In the genomic region with DNA sequence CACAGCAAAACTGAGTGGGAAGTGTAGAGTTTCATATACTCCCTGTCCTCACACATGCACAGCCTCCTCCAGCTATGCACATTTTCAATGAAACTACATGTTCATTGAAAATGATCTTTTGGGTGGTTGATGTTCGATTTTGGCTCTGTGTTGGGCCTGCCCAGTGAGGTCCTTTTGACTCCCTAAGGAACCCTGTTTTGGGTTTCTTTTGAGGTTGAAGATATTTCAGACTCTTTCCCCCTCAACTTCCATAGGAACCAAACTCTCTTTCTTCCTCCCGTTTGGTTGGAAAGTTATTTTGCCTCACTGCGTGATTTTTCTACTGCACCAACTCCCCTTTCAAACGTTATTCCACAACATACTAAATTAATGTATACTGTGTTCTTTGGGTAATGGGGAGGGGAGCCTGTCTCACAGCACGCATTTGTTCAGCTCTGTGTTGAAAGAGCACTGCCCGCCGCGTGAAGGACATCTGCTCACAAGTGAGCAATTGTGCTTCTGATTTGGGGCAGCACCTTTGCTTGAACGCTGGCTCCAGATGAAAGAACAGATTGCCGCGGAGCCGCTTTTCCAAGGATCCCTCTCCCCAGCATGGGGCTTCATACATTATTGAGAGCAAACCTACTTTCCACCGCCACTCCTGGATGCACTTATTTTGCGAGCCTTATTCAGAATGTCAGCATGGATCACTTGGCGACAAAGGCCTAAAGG, we compare ENCODE assay signal across 1 cellular context.
A peak's percentile ranks its signal among the peaks of the same experiment; 100 is the strongest.
TF ChIP-seq lines count a peak whose summit lies in the region.

No MANE protein-coding gene starts in this region.

TF ChIP-seq in HepG2, 621 proteins besides CTCF, POLR2A, EP300 and RAD21 (continued from another document and continues in another):
- TF ChIP-seq, protein P1, sequence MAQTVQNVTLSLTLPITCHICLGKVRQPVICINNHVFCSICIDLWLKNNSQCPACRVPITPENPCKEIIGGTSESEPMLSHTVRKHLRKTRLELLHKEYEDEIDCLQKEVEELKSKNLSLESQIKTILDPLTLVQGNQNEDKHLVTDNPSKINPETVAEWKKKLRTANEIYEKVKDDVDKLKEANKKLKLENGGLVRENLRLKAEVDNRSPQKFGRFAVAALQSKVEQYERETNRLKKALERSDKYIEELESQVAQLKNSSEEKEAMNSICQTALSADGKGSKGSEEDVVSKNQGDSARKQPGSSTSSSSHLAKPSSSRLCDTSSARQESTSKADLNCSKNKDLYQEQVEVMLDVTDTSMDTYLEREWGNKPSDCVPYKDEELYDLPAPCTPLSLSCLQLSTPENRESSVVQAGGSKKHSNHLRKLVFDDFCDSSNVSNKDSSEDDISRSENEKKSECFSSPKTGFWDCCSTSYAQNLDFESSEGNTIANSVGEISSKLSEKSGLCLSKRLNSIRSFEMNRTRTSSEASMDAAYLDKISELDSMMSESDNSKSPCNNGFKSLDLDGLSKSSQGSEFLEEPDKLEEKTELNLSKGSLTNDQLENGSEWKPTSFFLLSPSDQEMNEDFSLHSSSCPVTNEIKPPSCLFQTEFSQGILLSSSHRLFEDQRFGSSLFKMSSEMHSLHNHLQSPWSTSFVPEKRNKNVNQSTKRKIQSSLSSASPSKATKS (CRISPR knock-in tag; IDR thresholded peaks at IDR 0.05) = no peak; the same call in 1 of the 2 replicates
- TF ChIP-seq ZNF569 (CRISPR knock-in tag; IDR thresholded peaks at IDR 0.05; ENCODE audit: borderline replicate concordance) (no peak), SALL2 (CRISPR knock-in tag; IDR thresholded peaks at IDR 0.05) (peak; percentile 48; the same call in 1 of the 2 replicates), DRAP1 (CRISPR knock-in tag; IDR thresholded peaks at IDR 0.05) (peak; percentile 59), ISX (CRISPR knock-in tag; conservative IDR thresholded peaks at IDR 0.05) (no peak), ZNF10 (CRISPR knock-in tag; IDR thresholded peaks at IDR 0.05; ENCODE audit: borderline replicate concordance, low read depth) (no peak), ZKSCAN1 (IDR thresholded peaks at IDR 0.05; ENCODE audit: low read length) (0 out of 2 replicates have a peak, but pooled peaks have one; percentile 42), HMGA1 (CRISPR knock-in tag; conservative IDR thresholded peaks at IDR 0.05) (no peak), GTF2F1 (IDR thresholded peaks at IDR 0.05; ENCODE audit: low read length) (no peak), NFKBIZ (CRISPR knock-in tag; IDR thresholded peaks at IDR 0.05) (peak; percentile 98), MIER2 (CRISPR knock-in tag; IDR thresholded peaks at IDR 0.05) (no peak; the same call in 1 of the 2 replicates), KLF16 (CRISPR knock-in tag; IDR thresholded peaks at IDR 0.05) (0 out of 4 replicates have a peak, but pooled peaks of 1 of the 2 experiments have one; percentile 53), BRF2 (CRISPR knock-in tag; IDR thresholded peaks at IDR 0.05) (no peak), SMYD3 (CRISPR knock-in tag; IDR thresholded peaks at IDR 0.05) (no peak), PHF5A (CRISPR knock-in tag; IDR thresholded peaks at IDR 0.05; ENCODE audit: low read depth, unreplicated experiment) (peak; percentile 40), SIN3B (IDR thresholded peaks at IDR 0.05; ENCODE audit: low read length) (no peak), ARNT (IDR thresholded peaks at IDR 0.05) (no peak), ZNF597 (CRISPR knock-in tag; IDR thresholded peaks at IDR 0.05) (no peak), MBNL3 (CRISPR knock-in tag; conservative IDR thresholded peaks at IDR 0.05) (no peak), SNRNP70 (IDR thresholded peaks at IDR 0.05; ENCODE audit: low read depth, low read length) (no peak), MAF1 (CRISPR knock-in tag; IDR thresholded peaks at IDR 0.05; ENCODE audit: borderline replicate concordance) (0 out of 2 replicates have a peak, but pooled peaks have one; percentile 45), CENPX (CRISPR knock-in tag; IDR thresholded peaks at IDR 0.05) (no peak), SALL1 (CRISPR knock-in tag; IDR thresholded peaks at IDR 0.05) (peak; percentile 99), JARID2 (CRISPR knock-in tag; IDR thresholded peaks at IDR 0.05; ENCODE audit: insufficient replicate concordance) (no peak), U2AF1 (optimal IDR thresholded peaks at IDR 0.05; ENCODE audit: low read depth, low read length) (no peak), ZBTB7B (CRISPR knock-in tag; IDR thresholded peaks at IDR 0.05) (peak; percentile 64), TSC22D2 (CRISPR knock-in tag; IDR thresholded peaks at IDR 0.05; ENCODE audit: borderline replicate concordance) (0 out of 2 replicates have a peak, but pooled peaks have one; percentile 14)
- TF ChIP-seq, protein P2, sequence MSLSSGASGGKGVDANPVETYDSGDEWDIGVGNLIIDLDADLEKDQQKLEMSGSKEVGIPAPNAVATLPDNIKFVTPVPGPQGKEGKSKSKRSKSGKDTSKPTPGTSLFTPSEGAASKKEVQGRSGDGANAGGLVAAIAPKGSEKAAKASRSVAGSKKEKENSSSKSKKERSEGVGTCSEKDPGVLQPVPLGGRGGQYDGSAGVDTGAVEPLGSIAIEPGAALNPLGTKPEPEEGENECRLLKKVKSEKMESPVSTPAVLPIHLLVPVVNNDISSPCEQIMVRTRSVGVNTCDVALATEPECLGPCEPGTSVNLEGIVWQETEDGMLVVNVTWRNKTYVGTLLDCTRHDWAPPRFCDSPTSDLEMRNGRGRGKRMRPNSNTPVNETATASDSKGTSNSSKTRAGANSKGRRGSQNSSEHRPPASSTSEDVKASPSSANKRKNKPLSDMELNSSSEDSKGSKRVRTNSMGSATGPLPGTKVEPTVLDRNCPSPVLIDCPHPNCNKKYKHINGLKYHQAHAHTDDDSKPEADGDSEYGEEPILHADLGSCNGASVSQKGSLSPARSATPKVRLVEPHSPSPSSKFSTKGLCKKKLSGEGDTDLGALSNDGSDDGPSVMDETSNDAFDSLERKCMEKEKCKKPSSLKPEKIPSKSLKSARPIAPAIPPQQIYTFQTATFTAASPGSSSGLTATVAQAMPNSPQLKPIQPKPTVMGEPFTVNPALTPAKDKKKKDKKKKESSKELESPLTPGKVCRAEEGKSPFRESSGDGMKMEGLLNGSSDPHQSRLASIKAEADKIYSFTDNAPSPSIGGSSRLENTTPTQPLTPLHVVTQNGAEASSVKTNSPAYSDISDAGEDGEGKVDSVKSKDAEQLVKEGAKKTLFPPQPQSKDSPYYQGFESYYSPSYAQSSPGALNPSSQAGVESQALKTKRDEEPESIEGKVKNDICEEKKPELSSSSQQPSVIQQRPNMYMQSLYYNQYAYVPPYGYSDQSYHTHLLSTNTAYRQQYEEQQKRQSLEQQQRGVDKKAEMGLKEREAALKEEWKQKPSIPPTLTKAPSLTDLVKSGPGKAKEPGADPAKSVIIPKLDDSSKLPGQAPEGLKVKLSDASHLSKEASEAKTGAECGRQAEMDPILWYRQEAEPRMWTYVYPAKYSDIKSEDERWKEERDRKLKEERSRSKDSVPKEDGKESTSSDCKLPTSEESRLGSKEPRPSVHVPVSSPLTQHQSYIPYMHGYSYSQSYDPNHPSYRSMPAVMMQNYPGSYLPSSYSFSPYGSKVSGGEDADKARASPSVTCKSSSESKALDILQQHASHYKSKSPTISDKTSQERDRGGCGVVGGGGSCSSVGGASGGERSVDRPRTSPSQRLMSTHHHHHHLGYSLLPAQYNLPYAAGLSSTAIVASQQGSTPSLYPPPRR (CRISPR knock-in tag; IDR thresholded peaks at IDR 0.05; ENCODE audit: borderline replicate concordance) = peak; percentile 89; the same call in 1 of the 2 replicates
- TF ChIP-seq, protein P3, sequence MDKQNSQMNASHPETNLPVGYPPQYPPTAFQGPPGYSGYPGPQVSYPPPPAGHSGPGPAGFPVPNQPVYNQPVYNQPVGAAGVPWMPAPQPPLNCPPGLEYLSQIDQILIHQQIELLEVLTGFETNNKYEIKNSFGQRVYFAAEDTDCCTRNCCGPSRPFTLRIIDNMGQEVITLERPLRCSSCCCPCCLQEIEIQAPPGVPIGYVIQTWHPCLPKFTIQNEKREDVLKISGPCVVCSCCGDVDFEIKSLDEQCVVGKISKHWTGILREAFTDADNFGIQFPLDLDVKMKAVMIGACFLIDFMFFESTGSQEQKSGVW (CRISPR knock-in tag; IDR thresholded peaks at IDR 0.05; ENCODE audit: borderline replicate concordance) = no peak
- TF ChIP-seq, protein P4, sequence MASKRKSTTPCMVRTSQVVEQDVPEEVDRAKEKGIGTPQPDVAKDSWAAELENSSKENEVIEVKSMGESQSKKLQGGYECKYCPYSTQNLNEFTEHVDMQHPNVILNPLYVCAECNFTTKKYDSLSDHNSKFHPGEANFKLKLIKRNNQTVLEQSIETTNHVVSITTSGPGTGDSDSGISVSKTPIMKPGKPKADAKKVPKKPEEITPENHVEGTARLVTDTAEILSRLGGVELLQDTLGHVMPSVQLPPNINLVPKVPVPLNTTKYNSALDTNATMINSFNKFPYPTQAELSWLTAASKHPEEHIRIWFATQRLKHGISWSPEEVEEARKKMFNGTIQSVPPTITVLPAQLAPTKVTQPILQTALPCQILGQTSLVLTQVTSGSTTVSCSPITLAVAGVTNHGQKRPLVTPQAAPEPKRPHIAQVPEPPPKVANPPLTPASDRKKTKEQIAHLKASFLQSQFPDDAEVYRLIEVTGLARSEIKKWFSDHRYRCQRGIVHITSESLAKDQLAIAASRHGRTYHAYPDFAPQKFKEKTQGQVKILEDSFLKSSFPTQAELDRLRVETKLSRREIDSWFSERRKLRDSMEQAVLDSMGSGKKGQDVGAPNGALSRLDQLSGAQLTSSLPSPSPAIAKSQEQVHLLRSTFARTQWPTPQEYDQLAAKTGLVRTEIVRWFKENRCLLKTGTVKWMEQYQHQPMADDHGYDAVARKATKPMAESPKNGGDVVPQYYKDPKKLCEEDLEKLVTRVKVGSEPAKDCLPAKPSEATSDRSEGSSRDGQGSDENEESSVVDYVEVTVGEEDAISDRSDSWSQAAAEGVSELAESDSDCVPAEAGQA (IDR thresholded peaks at IDR 0.05; ENCODE audit: low read depth) = no peak
- TF ChIP-seq, protein P4 (CRISPR knock-in tag; IDR thresholded peaks at IDR 0.05; ENCODE audit: borderline replicate concordance) = no peak
- TF ChIP-seq, protein P5, sequence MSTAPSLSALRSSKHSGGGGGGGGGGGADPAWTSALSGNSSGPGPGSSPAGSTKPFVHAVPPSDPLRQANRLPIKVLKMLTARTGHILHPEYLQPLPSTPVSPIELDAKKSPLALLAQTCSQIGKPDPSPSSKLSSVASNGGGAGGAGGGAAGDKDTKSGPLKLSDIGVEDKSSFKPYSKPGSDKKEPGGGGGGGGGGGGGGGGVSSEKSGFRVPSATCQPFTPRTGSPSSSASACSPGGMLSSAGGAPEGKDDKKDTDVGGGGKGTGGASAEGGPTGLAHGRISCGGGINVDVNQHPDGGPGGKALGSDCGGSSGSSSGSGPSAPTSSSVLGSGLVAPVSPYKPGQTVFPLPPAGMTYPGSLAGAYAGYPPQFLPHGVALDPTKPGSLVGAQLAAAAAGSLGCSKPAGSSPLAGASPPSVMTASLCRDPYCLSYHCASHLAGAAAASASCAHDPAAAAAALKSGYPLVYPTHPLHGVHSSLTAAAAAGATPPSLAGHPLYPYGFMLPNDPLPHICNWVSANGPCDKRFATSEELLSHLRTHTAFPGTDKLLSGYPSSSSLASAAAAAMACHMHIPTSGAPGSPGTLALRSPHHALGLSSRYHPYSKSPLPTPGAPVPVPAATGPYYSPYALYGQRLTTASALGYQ (CRISPR knock-in tag; IDR thresholded peaks at IDR 0.05) = peak; percentile 97
- TF ChIP-seq, protein P6, sequence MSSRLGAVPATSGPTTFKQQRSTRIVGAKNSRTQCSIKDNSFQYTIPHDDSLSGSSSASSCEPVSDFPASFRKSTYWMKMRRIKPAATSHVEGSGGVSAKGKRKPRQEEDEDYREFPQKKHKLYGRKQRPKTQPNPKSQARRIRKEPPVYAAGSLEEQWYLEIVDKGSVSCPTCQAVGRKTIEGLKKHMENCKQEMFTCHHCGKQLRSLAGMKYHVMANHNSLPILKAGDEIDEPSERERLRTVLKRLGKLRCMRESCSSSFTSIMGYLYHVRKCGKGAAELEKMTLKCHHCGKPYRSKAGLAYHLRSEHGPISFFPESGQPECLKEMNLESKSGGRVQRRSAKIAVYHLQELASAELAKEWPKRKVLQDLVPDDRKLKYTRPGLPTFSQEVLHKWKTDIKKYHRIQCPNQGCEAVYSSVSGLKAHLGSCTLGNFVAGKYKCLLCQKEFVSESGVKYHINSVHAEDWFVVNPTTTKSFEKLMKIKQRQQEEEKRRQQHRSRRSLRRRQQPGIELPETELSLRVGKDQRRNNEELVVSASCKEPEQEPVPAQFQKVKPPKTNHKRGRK (CRISPR knock-in tag; IDR thresholded peaks at IDR 0.05) = peak; percentile 77; the same call in 1 of the 2 replicates
- TF ChIP-seq, protein P7, sequence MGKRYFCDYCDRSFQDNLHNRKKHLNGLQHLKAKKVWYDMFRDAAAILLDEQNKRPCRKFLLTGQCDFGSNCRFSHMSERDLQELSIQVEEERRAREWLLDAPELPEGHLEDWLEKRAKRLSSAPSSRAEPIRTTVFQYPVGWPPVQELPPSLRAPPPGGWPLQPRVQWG (CRISPR knock-in tag; IDR thresholded peaks at IDR 0.05; ENCODE audit: borderline replicate concordance, low read depth) = no peak
